In the genomic region with DNA sequence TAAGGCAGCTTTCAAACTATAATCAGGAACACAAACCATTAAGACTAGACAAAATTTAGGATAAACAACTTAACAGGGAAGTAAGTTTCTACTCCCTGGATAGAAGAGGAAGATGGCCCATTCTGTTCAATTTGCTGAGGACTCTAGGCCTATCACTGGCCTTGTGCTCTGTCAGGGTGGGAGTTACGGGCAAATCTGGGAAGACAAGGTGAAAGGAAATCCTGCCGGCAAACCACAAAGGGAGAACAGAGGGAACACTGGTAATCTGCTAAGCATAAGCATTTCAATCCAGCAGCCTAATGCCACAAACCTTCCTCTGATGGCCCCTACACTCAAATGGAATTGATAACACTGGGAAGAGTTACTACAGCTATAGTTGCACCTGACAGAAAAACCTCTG, we compare ENCODE assay signal across 33 cellular contexts. TPM values are rescaled to one million over a fixed set of nuclear protein-coding genes. Genes with fewer than 3 reads are reported as not detected.
A peak's percentile ranks its signal among the peaks of the same experiment; 100 is the strongest.
DNase-seq lines count a peak whose midpoint lies in the region; ATAC-seq and TF ChIP-seq lines count a peak whose summit lies in the region.
"Had no signal": no experiment of that assay in that cellular context is flagged by ENCODE, and none has a peak within 500 bp of the region (broad histone marks: within the 10 kb centered on the region; RNA-seq: fewer than 3 reads in every experiment).

No MANE protein-coding gene starts in this region.

- intact Hi-C loops in activated CD8-positive, alpha-beta T cell treated with anti-CD3 and anti-CD28 coated beads for 36 hours (cut with micrococcal nuclease): loop anchor here (10.0 kb wide), 1 partner anchor 167 kb away; no protein-coding TSS in a partner anchor
- intact Hi-C loops in dendritic cell treated with granulocyte-macrophage colony-stimulating factor and Interleukin-4, amounts not matched to agents 40 ng/mL and 50 ng/mL, for 4 days (cut with micrococcal nuclease): loop anchor here (10.0 kb wide), 1 partner anchor 47 kb away; a partner anchor contains a TSS

- no peaks in the 10 kb centered on the region for H3K9me3 Mint-ChIP-seq in activated CD8-positive, alpha-beta T cell treated with anti-CD3 and anti-CD28 coated beads, Interleukin-2, amount 10 ng/mL, durations not matched to agents 7 days and 5 days (ENCODE audit: insufficient read depth)
- no peaks in the 10 kb centered on the region for H3K9me3 Mint-ChIP-seq in activated CD8-positive, alpha-beta T cell treated with anti-CD3 and anti-CD28 coated beads for 36 hours
- H3K9me3 Mint-ChIP-seq in dendritic cell treated with granulocyte-macrophage colony-stimulating factor and Interleukin-4, amounts not matched to agents 40 ng/mL and 50 ng/mL, for 4 days: no peaks in the 10 kb centered on the region
- H3K9me3 Mint-ChIP-seq in stimulated activated memory B cell treated with anti-CD40 and anti-IgM and Interleukin-4, amounts not matched to agents 10 μg/mL and 1 μg/mL and 100 μg/mL, for 72 hours: no peaks in the 10 kb centered on the region
- H3K9me3 Mint-ChIP-seq: activated CD4-positive, alpha-beta T cell treated with anti-CD3 and anti-CD28 coated beads, Interleukin-2, amount 10 ng/mL, durations not matched to agents 24 days and 14 days; natural killer cell treated with Interleukin-12 subunit alpha and Interleukin-12 subunit beta and Interleukin-15 and Interleukin-18, amount 100 ng/mL, for 72 hours had no signal

- peaks cover 18% of the 10 kb centered on the region for H3K36me3 Mint-ChIP-seq in activated CD8-positive, alpha-beta T cell treated with anti-CD3 and anti-CD28 coated beads, Interleukin-2, amount 10 ng/mL, durations not matched to agents 7 days and 5 days (ENCODE audit: low read depth)
- H3K36me3 Mint-ChIP-seq in activated CD8-positive, alpha-beta T cell treated with anti-CD3 and anti-CD28 coated beads for 36 hours (ENCODE audit: low read depth): peaks cover 5% of the 10 kb centered on the region
- peaks cover 3% of the 10 kb centered on the region for H3K36me3 Mint-ChIP-seq in dendritic cell treated with granulocyte-macrophage colony-stimulating factor and Interleukin-4, amounts not matched to agents 40 ng/mL and 50 ng/mL, for 4 days (ENCODE audit: low read depth)
- no peaks in the 10 kb centered on the region for H3K36me3 Mint-ChIP-seq in stimulated activated memory B cell treated with anti-CD40 and anti-IgM and Interleukin-4, amounts not matched to agents 10 μg/mL and 1 μg/mL and 100 μg/mL, for 72 hours

- in situ Hi-C loops in KBM-7 (cut with MboI; ENCODE audit: low pct_unique_long_range_greater_than_20kb, low sequenced_read_pairs): loop anchor here (25.0 kb wide), 1 partner anchor 170 kb away; no protein-coding TSS in a partner anchor

- H3K27ac Mint-ChIP-seq in activated CD8-positive, alpha-beta T cell treated with anti-CD3 and anti-CD28 coated beads, Interleukin-2, amount 10 ng/mL, durations not matched to agents 7 days and 5 days: peak overlapping the region; percentile 48
- no peak overlapping the region for H3K27ac Mint-ChIP-seq in activated CD8-positive, alpha-beta T cell treated with anti-CD3 and anti-CD28 coated beads for 36 hours
- peak overlapping the region; percentile 75 for H3K27ac Mint-ChIP-seq in dendritic cell treated with granulocyte-macrophage colony-stimulating factor and Interleukin-4, amounts not matched to agents 40 ng/mL and 50 ng/mL, for 4 days
- H3K27ac Mint-ChIP-seq in stimulated activated memory B cell treated with anti-CD40 and anti-IgM and Interleukin-4, amounts not matched to agents 10 μg/mL and 1 μg/mL and 100 μg/mL, for 72 hours: peak overlapping the region; percentile 53
- H3K27ac Mint-ChIP-seq: activated CD4-positive, alpha-beta T cell treated with anti-CD3 and anti-CD28 coated beads, Interleukin-2, amount 10 ng/mL, durations not matched to agents 24 days and 14 days; natural killer cell treated with Interleukin-12 subunit alpha and Interleukin-12 subunit beta and Interleukin-15 and Interleukin-18, amount 100 ng/mL, for 72 hours had no signal

- no peak for DNase-seq in activated CD8-positive, alpha-beta T cell treated with anti-CD3 and anti-CD28 coated beads, Interleukin-2, amount 10 ng/mL, durations not matched to agents 7 days and 5 days
- no peak for DNase-seq in activated CD8-positive, alpha-beta T cell treated with anti-CD3 and anti-CD28 coated beads for 36 hours
- DNase-seq in KBM-7: peak; percentile 20
- DNase-seq: activated CD4-positive, alpha-beta T cell treated with anti-CD3 and anti-CD28 coated beads, Interleukin-2, amount 10 ng/mL, durations not matched to agents 24 days and 14 days; activated T-cell treated with anti-CD3 and anti-CD28 coated beads, Interleukin-2, amount 50 U/mL, for 1 hour; adrenal gland; body of pancreas; EL; gastrocnemius medialis; HCEC 1CT; left cardiac atrium; NCI-H2107; NCI-H446; NCI-H774; RPMI8226; sigmoid colon; SJCRH30; stimulated activated CD4-positive, alpha-beta T cell treated with anti-CD3 and anti-CD28 coated beads, Interleukin-12 subunit alpha, Interleukin-12 subunit beta, amount 100 ng/mL, for 4 hours; stimulated activated CD4-positive, alpha-beta T cell treated with anti-CD3 and anti-CD28 coated beads, Interleukin-2, amount 100 ng/mL, for 48 hours; T1000; transverse colon; WERI-Rb-1 had no signal

- CTCF ChIA-PET in activated CD8-positive, alpha-beta T cell treated with anti-CD3 and anti-CD28 coated beads, Interleukin-2, amount 10 ng/mL, durations not matched to agents 7 days and 5 days (lab: Charles Lee): interaction anchor here (0.6 to 1.5 kb wide), 4 partner anchors 10 to 389 kb away, joined by 3 read pairs; no protein-coding TSS in a partner anchor
- CTCF ChIA-PET in activated CD8-positive, alpha-beta T cell treated with anti-CD3 and anti-CD28 coated beads for 36 hours (lab: Charles Lee): interaction anchor here (0.9 kb wide), 1 partner anchor 174 kb away, joined by 3 read pairs; no protein-coding TSS in a partner anchor

- H3K27me3 Mint-ChIP-seq in activated CD8-positive, alpha-beta T cell treated with anti-CD3 and anti-CD28 coated beads, Interleukin-2, amount 10 ng/mL, durations not matched to agents 7 days and 5 days (ENCODE audit: low read depth): no peaks in the 10 kb centered on the region
- H3K27me3 Mint-ChIP-seq in activated CD8-positive, alpha-beta T cell treated with anti-CD3 and anti-CD28 coated beads for 36 hours: no peaks in the 10 kb centered on the region
- no peaks in the 10 kb centered on the region for H3K27me3 Mint-ChIP-seq in dendritic cell treated with granulocyte-macrophage colony-stimulating factor and Interleukin-4, amounts not matched to agents 40 ng/mL and 50 ng/mL, for 4 days
- H3K27me3 Mint-ChIP-seq in stimulated activated memory B cell treated with anti-CD40 and anti-IgM and Interleukin-4, amounts not matched to agents 10 μg/mL and 1 μg/mL and 100 μg/mL, for 72 hours: no peaks in the 10 kb centered on the region
- H3K27me3 Mint-ChIP-seq: activated CD4-positive, alpha-beta T cell treated with anti-CD3 and anti-CD28 coated beads, Interleukin-2, amount 10 ng/mL, durations not matched to agents 24 days and 14 days had no signal

- POLR2A ChIA-PET in activated CD8-positive, alpha-beta T cell treated with anti-CD3 and anti-CD28 coated beads, Interleukin-2, amount 10 ng/mL, durations not matched to agents 7 days and 5 days (lab: Charles Lee): no interaction called here
- POLR2A ChIA-PET in activated CD8-positive, alpha-beta T cell treated with anti-CD3 and anti-CD28 coated beads for 36 hours (lab: Charles Lee): no interaction called here

- no peak for TF ChIP-seq CTCF in activated CD8-positive, alpha-beta T cell treated with anti-CD3 and anti-CD28 coated beads for 36 hours (IDR thresholded peaks at IDR 0.05)

- ATAC-seq in activated CD8-positive, alpha-beta T cell treated with anti-CD3 and anti-CD28 coated beads, Interleukin-2, amount 10 ng/mL, durations not matched to agents 7 days and 5 days: no peak
- no peak for ATAC-seq in activated CD8-positive, alpha-beta T cell treated with anti-CD3 and anti-CD28 coated beads for 36 hours
- no peak for ATAC-seq in stimulated activated memory B cell treated with anti-CD40 and anti-IgM and Interleukin-4, amounts not matched to agents 10 μg/mL and 1 μg/mL and 100 μg/mL, for 72 hours
- no peak for ATAC-seq in GM19324 (IDR thresholded peaks at IDR 0.05; ENCODE audit: low FRiP score, unreplicated experiment)
- no peak for ATAC-seq in GM18858 (IDR thresholded peaks at IDR 0.05; ENCODE audit: unreplicated experiment)
- ATAC-seq in HG03045 (IDR thresholded peaks at IDR 0.05; ENCODE audit: unreplicated experiment): no peak
- ATAC-seq: body of pancreas; gastrocnemius medialis; HepG2; left cardiac atrium; natural killer cell treated with Interleukin-12 subunit alpha and Interleukin-12 subunit beta and Interleukin-15 and Interleukin-18, amount 100 ng/mL, for 72 hours had no signal

- H3K4me1 Mint-ChIP-seq in activated CD8-positive, alpha-beta T cell treated with anti-CD3 and anti-CD28 coated beads, Interleukin-2, amount 10 ng/mL, durations not matched to agents 7 days and 5 days (ENCODE audit: low read depth): peaks cover 38% of the 10 kb centered on the region
- H3K4me1 Mint-ChIP-seq in activated CD8-positive, alpha-beta T cell treated with anti-CD3 and anti-CD28 coated beads for 36 hours (ENCODE audit: low read depth): peaks cover 44% of the 10 kb centered on the region
- H3K4me1 Mint-ChIP-seq in dendritic cell treated with granulocyte-macrophage colony-stimulating factor and Interleukin-4, amounts not matched to agents 40 ng/mL and 50 ng/mL, for 4 days (ENCODE audit: low read depth): peaks cover 27% of the 10 kb centered on the region
- peaks cover 28% of the 10 kb centered on the region for H3K4me1 Mint-ChIP-seq in stimulated activated memory B cell treated with anti-CD40 and anti-IgM and Interleukin-4, amounts not matched to agents 10 μg/mL and 1 μg/mL and 100 μg/mL, for 72 hours

- no peak overlapping the region for H3K4me3 Mint-ChIP-seq in activated CD8-positive, alpha-beta T cell treated with anti-CD3 and anti-CD28 coated beads, Interleukin-2, amount 10 ng/mL, durations not matched to agents 7 days and 5 days
- H3K4me3 Mint-ChIP-seq in activated CD8-positive, alpha-beta T cell treated with anti-CD3 and anti-CD28 coated beads for 36 hours: no peak overlapping the region
- no peak overlapping the region for H3K4me3 Mint-ChIP-seq in dendritic cell treated with granulocyte-macrophage colony-stimulating factor and Interleukin-4, amounts not matched to agents 40 ng/mL and 50 ng/mL, for 4 days
- no peak overlapping the region for H3K4me3 Mint-ChIP-seq in stimulated activated memory B cell treated with anti-CD40 and anti-IgM and Interleukin-4, amounts not matched to agents 10 μg/mL and 1 μg/mL and 100 μg/mL, for 72 hours
- H3K4me3 Mint-ChIP-seq: activated CD4-positive, alpha-beta T cell treated with anti-CD3 and anti-CD28 coated beads, Interleukin-2, amount 10 ng/mL, durations not matched to agents 24 days and 14 days; natural killer cell treated with Interleukin-12 subunit alpha and Interleukin-12 subunit beta and Interleukin-15 and Interleukin-18, amount 100 ng/mL, for 72 hours had no signal

RNA-seq across cellular contexts. Expression of a gene that starts 8.3 kb away (rescaled TPM):
- under 1 TPM; 0.37 to 0.53 TPM for total RNA-seq in activated CD8-positive, alpha-beta T cell treated with anti-CD3 and anti-CD28 coated beads, Interleukin-2, amount 10 ng/mL, durations not matched to agents 7 days and 5 days
- under 1 TPM; 0.11 to 0.38 TPM for total RNA-seq in activated CD8-positive, alpha-beta T cell treated with anti-CD3 and anti-CD28 coated beads for 36 hours
- total RNA-seq: activated CD4-positive, alpha-beta T cell treated with anti-CD3 and anti-CD28 coated beads, Interleukin-2, amount 10 ng/mL, durations not matched to agents 24 days and 14 days; cerebellum; endothelial cell of umbilical vein; gastrocnemius medialis; HepG2; osteoblast; pulmonary artery endothelial cell; SJCRH30 had no signal

RNA-seq across cellular contexts. Expression of a gene that starts 43.5 kb away (rescaled TPM):
- total RNA-seq in activated CD8-positive, alpha-beta T cell treated with anti-CD3 and anti-CD28 coated beads, Interleukin-2, amount 10 ng/mL, durations not matched to agents 7 days and 5 days: 1 to 10 TPM; 1.1 to 1.3 TPM
- under 1 TPM; 0.52 to 0.65 TPM for total RNA-seq in activated CD8-positive, alpha-beta T cell treated with anti-CD3 and anti-CD28 coated beads for 36 hours
- total RNA-seq: endothelial cell of umbilical vein, HepG2, pulmonary artery endothelial cell, SJCRH30 had no signal
